ENCODE assay signal across 10 cellular contexts in the genomic region with DNA sequence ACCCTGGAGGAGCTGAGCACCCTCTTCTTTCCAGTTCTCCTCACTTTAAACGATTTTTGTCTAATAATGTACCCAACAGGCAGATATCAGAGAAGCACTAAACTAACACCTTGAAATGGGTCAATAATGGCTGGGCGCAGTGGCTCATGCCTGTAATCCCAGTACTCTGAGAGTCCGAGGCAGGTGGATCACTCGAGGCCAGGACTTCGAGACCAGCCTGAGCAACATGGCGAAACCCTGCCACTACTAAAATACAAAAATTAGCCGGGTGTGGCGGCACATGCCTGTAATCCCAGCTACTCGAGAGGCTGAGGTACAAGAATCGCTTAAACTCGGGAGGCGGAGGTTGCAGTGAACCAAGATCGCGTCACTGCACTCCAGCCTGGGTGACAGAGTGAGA. TPM values are rescaled to one million over a fixed set of nuclear protein-coding genes. Genes with fewer than 3 reads are reported as not detected.
DNase-seq lines count a peak whose midpoint lies in the region; ATAC-seq and TF ChIP-seq lines count a peak whose summit lies in the region.
"Had no signal": no experiment of that assay in that cellular context is flagged by ENCODE, and none has a peak within 500 bp of the region (broad histone marks: within the 10 kb centered on the region; RNA-seq: fewer than 3 reads in every experiment).

No MANE protein-coding gene starts in this region.

- peak overlapping the region in 2 of 4 donors; percentile 15 to 24 for H3K4me3 ChIP-seq in esophagus muscularis mucosa
- H3K4me3 ChIP-seq in trophoblast cell (ENCODE audit: low read depth, low read length) = no peak overlapping the region
- H3K4me3 ChIP-seq in effector memory CD4-positive, alpha-beta T cell (ENCODE audit: insufficient read depth, low read depth, low read length, poor library complexity, severe bottlenecking) = no peak overlapping the region

- H3K18ac ChIP-seq in trophoblast cell (ENCODE audit: low read length) = peak overlapping the region; percentile 3

- no peak overlapping the region for H2AK5ac ChIP-seq in trophoblast cell (ENCODE audit: low read length)

- no peak overlapping the region for H2BK12ac ChIP-seq in trophoblast cell (ENCODE audit: low read length)

- no peak overlapping the region for H3K4me2 ChIP-seq in trophoblast cell (ENCODE audit: low read length)

- H4K8ac ChIP-seq in trophoblast cell (ENCODE audit: low read depth, low read length) = peak overlapping the region; percentile 33

- DNase-seq in natural killer cell treated with Interleukin-12 subunit alpha and Interleukin-12 subunit beta and Interleukin-15 and Interleukin-18, amount 100 ng/mL, for 72 hours (ENCODE audit: low spot score) = no peak
- no peak for DNase-seq in natural killer cell
- DNase-seq in esophagus muscularis mucosa (ENCODE audit: extremely low spot score) = no peak
- peak in 1 of 2 donors; percentile 11 for DNase-seq in trophoblast cell
- DNase-seq in effector memory CD4-positive, alpha-beta T cell = no peak
- DNase-seq in SHP77 treated with DMSO at 0.1 percent for 48 hours (lab: John Stamatoyannopoulos, UW) = no peak
- no peak for DNase-seq in NCI-H510A treated with DMSO at 0.1 percent for 48 hours (lab: John Stamatoyannopoulos, UW)
- DNase-seq: NCI-H510A had no signal

- peak overlapping the region; percentile 55 for H2BK5ac ChIP-seq in trophoblast cell (ENCODE audit: low read depth, low read length, poor library complexity)

- H3K9me3 ChIP-seq in esophagus muscularis mucosa = no peaks in the 10 kb centered on the region
- H3K9me3 ChIP-seq in trophoblast cell (ENCODE audit: insufficient read depth, low read depth, low read length) = no peaks in the 10 kb centered on the region
- H3K9me3 ChIP-seq in effector memory CD4-positive, alpha-beta T cell (ENCODE audit: control insufficient read depth, low read length) = no peaks in the 10 kb centered on the region

- TF ChIP-seq EP300 in esophagus muscularis mucosa (IDR thresholded peaks at IDR 0.05) = no peak

- peak overlapping the region; percentile 3 for H3K4ac ChIP-seq in trophoblast cell (ENCODE audit: low read depth, low read length)

- ATAC-seq in natural killer cell treated with Interleukin-12 subunit alpha and Interleukin-12 subunit beta and Interleukin-15 and Interleukin-18, amount 100 ng/mL, for 72 hours = no peak
- no peak for ATAC-seq in natural killer cell
- ATAC-seq in GM21737 (IDR thresholded peaks at IDR 0.05; ENCODE audit: unreplicated experiment) = no peak

- H2BK120ac ChIP-seq in trophoblast cell (ENCODE audit: insufficient read depth, low read length, poor library complexity) = peak overlapping the region; percentile 72

- intact Hi-C loops in natural killer cell (cut with micrococcal nuclease) = no loop called here
- intact Hi-C loops in esophagus muscularis mucosa (cut with DNase I) = loop anchor here (5.0 kb wide), 1 partner anchor 52 kb away; no protein-coding TSS in a partner anchor

- H3K4me1 Mint-ChIP-seq in natural killer cell treated with Interleukin-12 subunit alpha and Interleukin-12 subunit beta and Interleukin-15 and Interleukin-18, amount 100 ng/mL, for 72 hours (ENCODE audit: low read depth in 2 of 2) = peaks cover 0 to 10% of the 10 kb centered on the region in 2 donors
- H3K4me1 Mint-ChIP-seq in natural killer cell = peaks cover 0 to 21% of the 10 kb centered on the region in 2 donors

- no peak for TF ChIP-seq POLR2A in esophagus muscularis mucosa (IDR thresholded peaks at IDR 0.05; ENCODE audit: low read depth)

- H3K79me1 ChIP-seq in trophoblast cell (ENCODE audit: low read length) = peaks cover 37% of the 10 kb centered on the region

- H3K27ac ChIP-seq in esophagus muscularis mucosa (replicated peaks in 1 of 4) = peak overlapping the region; percentile 76 to 81 (median 78)
- peak overlapping the region; percentile 82 for H3K27ac ChIP-seq in trophoblast cell (ENCODE audit: low read depth, low read length)
- H3K27ac ChIP-seq in effector memory CD4-positive, alpha-beta T cell (ENCODE audit: insufficient read depth, low read length, poor library complexity, severe bottlenecking) = no peak overlapping the region
- H3K27ac ChIP-seq: SK-N-MC had no signal

- peak overlapping the region; percentile 49 for H3K14ac ChIP-seq in trophoblast cell (ENCODE audit: low read length)

- no peak overlapping the region for H3K27ac Mint-ChIP-seq in natural killer cell treated with Interleukin-12 subunit alpha and Interleukin-12 subunit beta and Interleukin-15 and Interleukin-18, amount 100 ng/mL, for 72 hours
- H3K27ac Mint-ChIP-seq in natural killer cell = no peak overlapping the region

- peak overlapping the region; percentile 5 for H3K4me3 Mint-ChIP-seq in natural killer cell treated with Interleukin-12 subunit alpha and Interleukin-12 subunit beta and Interleukin-15 and Interleukin-18, amount 100 ng/mL, for 72 hours
- no peak overlapping the region for H3K4me3 Mint-ChIP-seq in natural killer cell

- TF ChIP-seq CTCF in natural killer cell (IDR thresholded peaks at IDR 0.05) (no peak), esophagus muscularis mucosa (IDR thresholded peaks at IDR 0.05) (no peak)

- H3K36me3 ChIP-seq in esophagus muscularis mucosa (no peaks in the 10 kb centered on the region), trophoblast cell (ENCODE audit: control insufficient read depth in 1 of 2, insufficient read depth in 2 of 2, low read length in 2 of 2) (no peaks in the 10 kb centered on the region)
- no peaks in the 10 kb centered on the region for H3K36me3 ChIP-seq in effector memory CD4-positive, alpha-beta T cell (ENCODE audit: control insufficient read depth, insufficient read depth, low read length)

- no peaks in the 10 kb centered on the region for H3K36me3 Mint-ChIP-seq in natural killer cell treated with Interleukin-12 subunit alpha and Interleukin-12 subunit beta and Interleukin-15 and Interleukin-18, amount 100 ng/mL, for 72 hours
- H3K36me3 Mint-ChIP-seq in natural killer cell = no peaks in the 10 kb centered on the region

- H3K79me2 ChIP-seq in trophoblast cell (ENCODE audit: control insufficient read depth, insufficient read depth, low read length, poor library complexity) = peaks cover 24% of the 10 kb centered on the region

- no peaks in the 10 kb centered on the region for H3K27me3 Mint-ChIP-seq in natural killer cell treated with Interleukin-12 subunit alpha and Interleukin-12 subunit beta and Interleukin-15 and Interleukin-18, amount 100 ng/mL, for 72 hours
- H3K27me3 Mint-ChIP-seq in natural killer cell (ENCODE audit: low read depth in 2 of 2) = no peaks in the 10 kb centered on the region

- H2AFZ ChIP-seq in trophoblast cell (ENCODE audit: insufficient read depth, low read length, poor library complexity) = no peak overlapping the region

- 89% methylated on average over 14 of the region's 14 CpGs for WGBS in esophagus muscularis mucosa
- WGBS in trophoblast cell (ENCODE audit: extremely low coverage, insufficient coverage, insufficient read length) = no CpG with 5 or more reads among the region's 14 CpGs

- no peak overlapping the region for H4K12ac ChIP-seq in trophoblast cell (ENCODE audit: low read depth, low read length)

- H3K27me3 ChIP-seq in esophagus muscularis mucosa (no peaks in the 10 kb centered on the region), trophoblast cell (ENCODE audit: insufficient read depth, low read length) (no peaks in the 10 kb centered on the region)
- no peaks in the 10 kb centered on the region for H3K27me3 ChIP-seq in effector memory CD4-positive, alpha-beta T cell (replicated peaks; ENCODE audit: control insufficient read depth, insufficient read depth, low read length, poor library complexity, severe bottlenecking)

- H3K23ac ChIP-seq in trophoblast cell (ENCODE audit: low read length) = no peak overlapping the region

- H4K91ac ChIP-seq in trophoblast cell (ENCODE audit: low read depth, low read length) = peak overlapping the region; percentile 59

- no peaks in the 10 kb centered on the region for H3K9me3 Mint-ChIP-seq in natural killer cell treated with Interleukin-12 subunit alpha and Interleukin-12 subunit beta and Interleukin-15 and Interleukin-18, amount 100 ng/mL, for 72 hours
- H3K9me3 Mint-ChIP-seq in natural killer cell = no peaks in the 10 kb centered on the region

- no peak overlapping the region for H3K9ac ChIP-seq in trophoblast cell (ENCODE audit: low read length)

- H3K4me1 ChIP-seq in esophagus muscularis mucosa (peaks cover 54 to 90% (median 83%) of the 10 kb centered on the region in 4 donors), trophoblast cell (ENCODE audit: control insufficient read depth in 1 of 2, insufficient read depth in 2 of 2, low read length in 2 of 2) (peaks cover 53 to 63% of the 10 kb centered on the region in 2 experiments)
- H3K4me1 ChIP-seq in effector memory CD4-positive, alpha-beta T cell (ENCODE audit: control insufficient read depth, insufficient read depth, low read length, poor library complexity, severe bottlenecking) = no peaks in the 10 kb centered on the region

RNA-seq across cellular contexts. Expression of gene ZFHX3, which starts 57.4 kb away (rescaled TPM):
- total RNA-seq in natural killer cell treated with Interleukin-12 subunit alpha and Interleukin-12 subunit beta and Interleukin-15 and Interleukin-18, amount 100 ng/mL, for 72 hours = under 1 TPM; 0.50 to 0.78 TPM
- total RNA-seq in natural killer cell (1 to 10 TPM; 5.8 to 7.8 (median 7.5) TPM), esophagus muscularis mucosa (10 to 100 TPM; 25.7 to 53.0 (median 30.6) TPM)
- polyA plus RNA-seq in trophoblast cell (2013) = 36.4 and 36.5 TPM in 2 replicates
